In the genomic region with DNA sequence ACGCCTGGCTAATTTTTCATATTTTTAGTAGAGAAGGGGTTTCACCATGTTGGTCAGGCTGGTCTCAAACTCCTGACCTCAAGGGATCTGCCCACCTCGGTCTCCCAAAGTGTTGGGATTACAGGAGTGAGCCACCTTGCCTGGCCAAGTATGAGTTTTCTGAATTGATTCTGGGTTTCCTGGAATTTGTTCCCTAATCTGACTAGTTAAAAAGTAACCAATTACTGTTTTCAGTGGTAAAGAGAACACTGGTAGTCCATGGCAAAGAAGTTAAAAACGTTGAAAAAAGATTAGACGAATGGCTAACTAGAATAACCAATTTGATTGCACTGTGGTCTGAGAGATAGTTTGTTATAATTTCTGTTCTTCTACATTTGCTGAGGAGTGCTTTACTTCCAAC, we compare ENCODE assay signal across 12 cellular contexts. TPM values are rescaled to one million over a fixed set of nuclear protein-coding genes. Genes with fewer than 3 reads are reported as not detected.
"Had no signal": no experiment of that assay in that cellular context is flagged by ENCODE, and none has a peak within 500 bp of the region (broad histone marks: within the 10 kb centered on the region; RNA-seq: fewer than 3 reads in every experiment).

No MANE protein-coding gene starts in this region.

RNA-seq across cellular contexts. Expression of a gene that starts 21.0 kb away (rescaled TPM):
- total RNA-seq: chondrocyte, dermis microvascular lymphatic vessel endothelial cell, esophagus mucosa, glomerular endothelial cell, left cardiac atrium, left ventricle myocardium inferior, lower lobe of right lung, lung microvascular endothelial cell, mesenteric fat pad, mesothelial cell of epicardium, mucosa of descending colon had no signal
- polyA plus RNA-seq: keratinocyte had no signal
